In genomic region chr3:157533298-157533870, GRCh38 we compare ENCODE assay signal across 13 cellular contexts. TPM values are rescaled to one million over a fixed set of nuclear protein-coding genes. Genes with fewer than 3 reads are reported as not detected.
DNase-seq lines count a peak whose midpoint lies in the region; ATAC-seq, FAIRE-seq and TF ChIP-seq lines count a peak whose summit lies in the region.
"Had no signal": no experiment of that assay in that cellular context is flagged by ENCODE, and none has a peak within 500 bp of the region (broad histone marks: within the 10 kb centered on the region; RNA-seq: fewer than 3 reads in every experiment).

No MANE protein-coding gene starts in this region.

- dilution Hi-C loops in IMR-90 (cut with HindIII; ENCODE audit: low sequenced_read_pairs, unreplicated experiment) = no loop called here
- dilution Hi-C loops in keratinocyte (cut with MboI; ENCODE audit: extremely low pct_ligation_motif_present, low sequenced_read_pairs) = no loop called here

- POLR2A ChIA-PET in IMR-90 (lab: Charles Lee; ENCODE audit: unreplicated experiment) = interaction anchor here (0.9 to 1.9 kb wide), 4 partner anchors 10 to 97 kb away, joined by 3 to 8 read pairs (median 4); partner anchors contain the start of gene PTX3

- H2AK9ac ChIP-seq in IMR-90 (replicated peaks; ENCODE audit: low read depth, low read length, poor library complexity) = peak overlapping the region; percentile 95

- no peaks in the 10 kb centered on the region for H3K79me2 ChIP-seq in keratinocyte (ENCODE audit: control insufficient read depth, insufficient read depth, low read length)

- H3K14ac ChIP-seq in IMR-90 (replicated peaks; ENCODE audit: low read depth, low read length) = peak overlapping the region; percentile 79

- H3K27ac ChIP-seq in IMR-90 (ENCODE audit: insufficient read depth, low read length) (peak overlapping the region; percentile 83), keratinocyte (ENCODE audit: control insufficient read depth, insufficient read depth, low read length) (no peak overlapping the region)
- H3K27ac ChIP-seq: C4-2B, vagina had no signal

- TF ChIP-seq CTCF in IMR-90 (conservative IDR thresholded peaks at IDR 0.05; ENCODE audit: low read depth, low read length) = no peak; the same call in 1 of the 2 replicates
- no peak for TF ChIP-seq CTCF in keratinocyte (optimal IDR thresholded peaks at IDR 0.05 in 1 of 3, IDR thresholded peaks at IDR 0.05 in 1 of 3, conservative IDR thresholded peaks at IDR 0.05 in 1 of 3; ENCODE audit: extremely low read depth in 1 of 3, insufficient read depth in 2 of 3, low read length in 3 of 3)

- H3K4me1 Mint-ChIP-seq in activated T-cell treated with anti-CD3 and anti-CD28 coated beads, Interleukin-2, amount 50 U/mL, for 24 hours (ENCODE audit: low read depth) = no peaks in the 10 kb centered on the region

- H3K4me1 ChIP-seq in IMR-90 (ENCODE audit: control insufficient read depth, insufficient read depth, low read length) (peaks cover 22% of the 10 kb centered on the region), keratinocyte (ENCODE audit: control insufficient read depth, extremely low read depth, insufficient read depth, low read length) (peaks cover 9% of the 10 kb centered on the region)
- H3K4me1 ChIP-seq: vagina had no signal

- peaks cover 10 to 31% of the 10 kb centered on the region in 2 experiments; a peak in 3 of 4 replicates for H3K79me1 ChIP-seq in IMR-90 (ENCODE audit: low read depth in 1 of 2, low read length in 2 of 2)

- H3K9me1 ChIP-seq in IMR-90 (ENCODE audit: insufficient read depth, low read length) (peaks cover 20% of the 10 kb centered on the region), keratinocyte (ENCODE audit: control insufficient read depth, extremely low read depth, insufficient read depth, low read length) (no peaks in the 10 kb centered on the region)

- H3K9ac ChIP-seq in IMR-90 (ENCODE audit: low read depth, low read length) = peak overlapping the region; percentile 51
- H3K9ac ChIP-seq in keratinocyte (ENCODE audit: control insufficient read depth, extremely low read depth, insufficient read depth, low read length) = no peak overlapping the region

- peak overlapping the region; percentile 93 for H2BK5ac ChIP-seq in IMR-90 (ENCODE audit: low read depth, low read length, poor library complexity, severe bottlenecking)

- H4K20me1 ChIP-seq in IMR-90 (ENCODE audit: insufficient read depth, low read length) = no peaks in the 10 kb centered on the region
- no peaks in the 10 kb centered on the region for H4K20me1 ChIP-seq in keratinocyte (ENCODE audit: control insufficient read depth, extremely low read depth, insufficient read depth, low read length)

- CTCF ChIA-PET in IMR-90 (lab: Yijun Ruan, JAX) = interaction anchor here (0.6 to 3.1 kb wide), 17 partner anchors 9 to 897 kb away, joined by 3 to 65 read pairs (median 4); no protein-coding TSS in a partner anchor

- no peak overlapping the region for H3K4me3 Mint-ChIP-seq in activated T-cell treated with anti-CD3 and anti-CD28 coated beads, Interleukin-2, amount 50 U/mL, for 24 hours

- no peaks in the 10 kb centered on the region for H3K27me3 ChIP-seq in IMR-90 (ENCODE audit: control insufficient read depth, insufficient read depth, low read length)
- no peaks in the 10 kb centered on the region for H3K27me3 ChIP-seq in keratinocyte (ENCODE audit: control insufficient read depth, extremely low read depth, insufficient read depth, low read length)
- H3K27me3 ChIP-seq: vagina had no signal

- in situ Hi-C loops in IMR-90 (cut with MboI; ENCODE audit: low sequenced_read_pairs) = no loop called here

- WGBS in IMR-90 (ENCODE audit: extremely low coverage in 2 of 2, insufficient read length in 1 of 2), 2 experiments = 0% methylated on average over 3 of the region's 8 CpGs; no CpG with 5 or more reads in 1 of the 2 experiments

- H4K5ac ChIP-seq in IMR-90 (ENCODE audit: low read depth, low read length) = peak overlapping the region; percentile 84

- DNase-seq in AG08396 (ENCODE audit: low spot score) = peak; percentile 65
- peak; percentile 94 for DNase-seq in IMR-90
- DNase-seq in astrocyte of the hippocampus (ENCODE audit: low read depth, low spot score) = peak; percentile 58
- DNase-seq in keratinocyte (ENCODE audit: low read depth, low spot score) = no peak
- DNase-seq in posterior vena cava (ENCODE audit: low spot score) = no peak
- DNase-seq in H4 (ENCODE audit: low spot score) = no peak
- DNase-seq in COLO829 (ENCODE audit: low spot score) = no peak
- DNase-seq in activated T-cell treated with anti-CD3 and anti-CD28 coated beads, Interleukin-2, amount 50 U/mL, for 24 hours = no peak
- DNase-seq: activated T-cell treated with anti-CD3 and anti-CD28 coated beads, Interleukin-2, amount 50 U/mL, for 1 hour; aorta; stimulated activated CD8-positive, alpha-beta memory T cell treated with anti-CD3 and anti-CD28 coated beads, Interleukin-4, amount 100 ng/mL, for 48 hours had no signal

- H3K18ac ChIP-seq in IMR-90 (ENCODE audit: low read depth, low read length) = peak overlapping the region; percentile 85

- H3K9me3 ChIP-seq in IMR-90 (ENCODE audit: control insufficient read depth, insufficient read depth, low read length) = no peaks in the 10 kb centered on the region
- no peaks in the 10 kb centered on the region for H3K9me3 ChIP-seq in keratinocyte (ENCODE audit: control insufficient read depth, low read depth, low read length)
- H3K9me3 ChIP-seq: vagina had no signal

- FAIRE-seq in keratinocyte (lab: Jason Lieb, UNC) = no peak

- H3K27me3 Mint-ChIP-seq in activated T-cell treated with anti-CD3 and anti-CD28 coated beads, Interleukin-2, amount 50 U/mL, for 24 hours = no peaks in the 10 kb centered on the region

- H2BK15ac ChIP-seq in IMR-90 (ENCODE audit: low read depth, low read length) = peak overlapping the region; percentile 98; the same call in 2 of the 3 replicates

- TF ChIP-seq RAD21 in IMR-90 (IDR thresholded peaks at IDR 0.05; ENCODE audit: low read length) = no peak

- H4K91ac ChIP-seq in IMR-90 (ENCODE audit: insufficient read depth, low read depth, low read length) = peak overlapping the region; percentile 96

- H3K4ac ChIP-seq in IMR-90 (ENCODE audit: low read depth, low read length) = peak overlapping the region; percentile 96

- H3K56ac ChIP-seq in IMR-90 (ENCODE audit: extremely low read depth, insufficient read depth, low read length) = peak overlapping the region; percentile 93

- H3K36me3 Mint-ChIP-seq in activated T-cell treated with anti-CD3 and anti-CD28 coated beads, Interleukin-2, amount 50 U/mL, for 24 hours (ENCODE audit: low read depth) = no peaks in the 10 kb centered on the region

- H3K36me3 ChIP-seq in IMR-90 (ENCODE audit: control insufficient read depth, insufficient read depth, low read length) = no peaks in the 10 kb centered on the region
- no peaks in the 10 kb centered on the region for H3K36me3 ChIP-seq in keratinocyte (ENCODE audit: control insufficient read depth in 2 of 2, extremely low read depth in 1 of 2, insufficient read depth in 2 of 2, low read length in 2 of 2)
- H3K36me3 ChIP-seq: vagina had no signal

- no TSS peak for BruUV-seq in IMR-90 (replicated peaks; lab: Mats Ljungman, UMichigan)

- peak overlapping the region; percentile 91 for H2BK20ac ChIP-seq in IMR-90 (ENCODE audit: low read depth, low read length)

- peak overlapping the region; percentile 85 for H2BK120ac ChIP-seq in IMR-90 (ENCODE audit: low read depth, low read length)

- H3K4me2 ChIP-seq in IMR-90 (ENCODE audit: low read depth, low read length) = peak overlapping the region; percentile 72
- H3K4me2 ChIP-seq in keratinocyte (ENCODE audit: control insufficient read depth, extremely low read depth, insufficient read depth, low read depth, low read length) = no peak overlapping the region

- no peaks in the 10 kb centered on the region for H3K9me3 Mint-ChIP-seq in activated T-cell treated with anti-CD3 and anti-CD28 coated beads, Interleukin-2, amount 50 U/mL, for 24 hours

- peak; percentile 63; the same call in 1 of the 2 replicates for TF ChIP-seq POLR2A in IMR-90 (IDR thresholded peaks at IDR 0.05; ENCODE audit: low read depth, low read length)

- intact Hi-C loops in IMR-90 (cut with micrococcal nuclease) = loop anchor here (2.0 to 10.0 kb wide), 6 partner anchors 73 to 1261 kb away; partner anchors contain the start of gene SHOX2
- intact Hi-C loops in posterior vena cava (cut with DNase I) = no loop called here

- H3K23ac ChIP-seq in IMR-90 (ENCODE audit: low read depth, low read length) = peak overlapping the region; percentile 97; the same call in 1 of the 2 replicates

- peak overlapping the region; percentile 93 to 98 for H4K8ac ChIP-seq in IMR-90 (ENCODE audit: low read depth in 2 of 2, low read length in 2 of 2)

- peak overlapping the region; percentile 99 for H2AK5ac ChIP-seq in IMR-90 (ENCODE audit: low read depth, low read length)

- H3K4me3 ChIP-seq in IMR-90 (ENCODE audit: insufficient read depth, low read depth, low read length) (peak overlapping the region; percentile 27; the same call in 1 of the 2 replicates), keratinocyte (ENCODE audit: control insufficient read depth in 2 of 3, extremely low read depth in 1 of 3, insufficient read depth in 2 of 3, low read depth in 1 of 3, low read length in 3 of 3) (no peak overlapping the region)
- H3K4me3 ChIP-seq: vagina had no signal

- H2AFZ ChIP-seq in IMR-90 (replicated peaks; ENCODE audit: low read length, poor library complexity) (peak overlapping the region; percentile 91), keratinocyte (ENCODE audit: control insufficient read depth, low read length) (peak overlapping the region; percentile 67)

- H3K27ac Mint-ChIP-seq in activated T-cell treated with anti-CD3 and anti-CD28 coated beads, Interleukin-2, amount 50 U/mL, for 24 hours = no peak overlapping the region

- ATAC-seq in IMR-90 (ENCODE audit: low read depth) = peak; percentile 75

TF ChIP-seq in IMR-90, 13 proteins besides CTCF, POLR2A, EP300 and RAD21 (continues in another document):
- TF ChIP-seq NFE2L2 (IDR thresholded peaks at IDR 0.05; ENCODE audit: low read depth, low read length) (no peak), CEBPB (IDR thresholded peaks at IDR 0.05; ENCODE audit: low read depth, low read length) (peak; percentile 46; the same call in 1 of the 2 replicates)

RNA-seq across cellular contexts. Expression of gene VEPH1, which starts 30.2 kb away (rescaled TPM):
- 99.4 and 130 TPM in 2 replicates for total RNA-seq in IMR-90 (2012; rRNA removed)
- polyA plus RNA-seq in IMR-90 (2012; rRNA removed) = 26.0 and 30.5 TPM in 2 replicates
- polyA plus RNA-seq in IMR-90 (2012; cell fraction: cytosol; rRNA removed) = 6.7 and 7.6 TPM in 2 replicates
- 4.5 and 34.9 TPM in 2 replicates for polyA plus RNA-seq in IMR-90 (2012; cell fraction: nucleus; rRNA removed; ENCODE audit: low replicate concordance)
- polyA plus RNA-seq in keratinocyte = 0.21 to 0.57 TPM (median 0.44 TPM) in 3 replicates
- polyA plus RNA-seq in keratinocyte (2011; ENCODE audit: low read depth) = not detected
- 0.18 and 0.34 TPM in 2 replicates for polyA plus RNA-seq in keratinocyte (2011; cell fraction: cytosol; rRNA removed)
- polyA plus RNA-seq in keratinocyte (2011; cell fraction: nucleus; rRNA removed) = 0.12 and 0.41 TPM in 2 replicates
- 0.20 and 0.40 TPM in 2 replicates for polyA plus RNA-seq in keratinocyte (2012; ENCODE audit: low replicate concordance)
- polyA minus RNA-seq in keratinocyte = 0.63 to 1.3 TPM (median 1.2 TPM) in 3 replicates
- polyA minus RNA-seq in keratinocyte (2011; cell fraction: cytosol; rRNA and poly(A)+ RNA removed) = not detected
- 0.95 TPM in 1 of 2 replicates, not detected in the other for polyA minus RNA-seq in keratinocyte (2011; cell fraction: nucleus; rRNA and poly(A)+ RNA removed)
- total RNA-seq in posterior vena cava = 1 to 10 TPM in 1 of 2 donors, under 1 TPM in 1; 0.24 to 1.7 TPM
- total RNA-seq in H4 (2014; rRNA removed; shearing (Covaris generic)) = 0.75 and 8.9 TPM in 2 replicates

Comparison
In these comparisons a context has a peak if more than half of its experiments do, and no peak if none do; other contexts are left out.
1. DNase-seq: peak in AG08396 (single experiment), IMR-90 (single experiment) and astrocyte of the hippocampus (single experiment); none in keratinocyte (single experiment), posterior vena cava (single experiment), H4 (single experiment), COLO829 (single experiment) and activated T-cell treated with anti-CD3 and anti-CD28 coated beads, Interleukin-2, amount 50 U/mL, for 24 hours (single experiment).
2. RNA of gene VEPH1, which starts 30.2 kb away (total RNA-seq): 99.4 to 130 TPM in IMR-90; 0.24 to 1.7 TPM in posterior vena cava and 0.75 to 8.9 TPM in H4; every median in the first group is over 10 times any median in the second.